Comparison of ENCODE assay signal across 1 cellular context in the genomic region with DNA sequence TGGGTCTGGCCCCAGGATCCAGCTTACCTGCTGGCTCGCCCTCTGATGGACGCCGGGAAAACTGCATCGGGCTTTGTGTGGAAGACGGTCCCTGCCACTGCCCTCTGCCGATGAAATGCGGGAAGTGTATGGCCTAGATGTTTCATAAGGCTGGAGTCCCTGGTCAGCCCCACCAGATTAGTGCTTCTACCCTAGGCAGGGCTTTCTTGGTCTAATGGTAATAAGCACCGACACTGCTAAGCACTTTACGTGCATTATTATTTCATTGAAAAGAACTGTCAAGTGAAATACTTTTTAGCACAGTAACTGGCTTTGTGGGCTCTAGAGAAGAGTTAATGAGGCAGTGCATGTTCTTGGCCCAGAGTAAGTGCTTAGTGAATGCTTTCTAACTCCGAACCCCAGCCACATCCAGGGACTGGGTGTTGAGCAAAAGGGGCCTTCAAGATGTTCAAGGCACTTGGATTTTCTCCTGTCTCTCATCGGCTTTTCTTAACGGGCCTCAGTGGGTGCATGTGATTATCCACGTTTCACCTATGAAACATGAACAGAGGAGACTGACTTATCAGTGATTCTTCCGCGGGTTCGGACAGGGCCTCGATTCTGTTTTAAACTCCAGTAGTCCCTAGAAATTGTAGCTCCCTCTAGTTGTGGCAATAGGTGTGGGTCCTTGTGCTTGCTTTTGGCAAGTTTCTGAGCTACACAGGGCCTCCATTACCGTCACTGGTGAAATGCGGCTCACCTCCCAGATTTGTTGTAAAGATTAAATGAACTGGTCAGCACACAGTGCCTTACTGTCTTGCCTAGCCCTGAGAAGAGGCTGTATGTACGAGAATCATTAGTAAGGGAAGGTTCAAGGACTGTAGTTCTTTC.
TF ChIP-seq lines count a peak whose summit lies in the region.

No MANE protein-coding gene starts in this region.

TF ChIP-seq in HEK293, 187 proteins besides CTCF, POLR2A, EP300 and RAD21 (continued from another document):
- TF ChIP-seq ZNF221 (tag by site-specific recombination; IDR thresholded peaks at IDR 0.05; ENCODE audit: borderline replicate concordance) (no peak), ZNF10 (tag by site-specific recombination; IDR thresholded peaks at IDR 0.05) (peak; percentile 26; the same call in 1 of the 2 replicates), YY2 (tag by site-specific recombination; IDR thresholded peaks at IDR 0.05) (no peak), SETDB1 (IDR thresholded peaks at IDR 0.05; ENCODE audit: insufficient read length, low read length) (no peak), ZNF391 (tag by site-specific recombination; IDR thresholded peaks at IDR 0.05; ENCODE audit: borderline replicate concordance, low read depth) (0 out of 2 replicates have a peak, but pooled peaks have one; percentile 32), ZNF600 (tag by site-specific recombination; IDR thresholded peaks at IDR 0.05) (0 out of 2 replicates have a peak, but pooled peaks have one; percentile 9), ZNF449 (tag by site-specific recombination; IDR thresholded peaks at IDR 0.05) (peak; percentile 92), ZNF843 (tag by site-specific recombination; IDR thresholded peaks at IDR 0.05) (no peak), ZNF654 (tag by site-specific recombination; IDR thresholded peaks at IDR 0.05; ENCODE audit: low read depth) (peak; percentile 82), HOXA7 (CRISPR knock-in tag; IDR thresholded peaks at IDR 0.05; ENCODE audit: borderline replicate concordance) (no peak), ZNF248 (tag by site-specific recombination; IDR thresholded peaks at IDR 0.05) (no peak), ZBTB21 (tag by site-specific recombination; IDR thresholded peaks at IDR 0.05) (no peak), ZBTB48 (tag by site-specific recombination; IDR thresholded peaks at IDR 0.05) (peak; percentile 93), ZNF2 (tag by site-specific recombination; IDR thresholded peaks at IDR 0.05) (peak; percentile 61; the same call in 1 of the 2 replicates), KLF1 (tag by site-specific recombination; IDR thresholded peaks at IDR 0.05) (no peak), ZNF692 (tag by site-specific recombination; IDR thresholded peaks at IDR 0.05) (no peak), ZSCAN30 (tag by site-specific recombination; IDR thresholded peaks at IDR 0.05) (peak; percentile 96), ZNF629 (tag by site-specific recombination; IDR thresholded peaks at IDR 0.05) (peak; percentile 51), KLF8 (tag by site-specific recombination; IDR thresholded peaks at IDR 0.05) (0 out of 2 replicates have a peak, but pooled peaks have one; percentile 43), ZFP69B (tag by site-specific recombination; IDR thresholded peaks at IDR 0.05) (peak; percentile 43; the same call in 1 of the 2 replicates), SP7 (tag by site-specific recombination; IDR thresholded peaks at IDR 0.05) (peak; percentile 29; the same call in 1 of the 2 replicates), ZNF658 (tag by site-specific recombination; IDR thresholded peaks at IDR 0.05) (no peak), ZSCAN18 (tag by site-specific recombination; IDR thresholded peaks at IDR 0.05) (no peak), ZNF146 (tag by site-specific recombination; IDR thresholded peaks at IDR 0.05) (no peak), PRDM1 (tag by site-specific recombination; IDR thresholded peaks at IDR 0.05) (no peak), KLF10 (tag by site-specific recombination; IDR thresholded peaks at IDR 0.05) (peak; percentile 58; the same call in 1 of the 2 replicates), ZNF404 (tag by site-specific recombination; IDR thresholded peaks at IDR 0.05) (no peak), ZNF660 (tag by site-specific recombination; IDR thresholded peaks at IDR 0.05) (peak; percentile 96), GLIS1 (tag by site-specific recombination; IDR thresholded peaks at IDR 0.05) (peak; percentile 39; the same call in 1 of the 2 replicates)
- TF ChIP-seq, protein P1, sequence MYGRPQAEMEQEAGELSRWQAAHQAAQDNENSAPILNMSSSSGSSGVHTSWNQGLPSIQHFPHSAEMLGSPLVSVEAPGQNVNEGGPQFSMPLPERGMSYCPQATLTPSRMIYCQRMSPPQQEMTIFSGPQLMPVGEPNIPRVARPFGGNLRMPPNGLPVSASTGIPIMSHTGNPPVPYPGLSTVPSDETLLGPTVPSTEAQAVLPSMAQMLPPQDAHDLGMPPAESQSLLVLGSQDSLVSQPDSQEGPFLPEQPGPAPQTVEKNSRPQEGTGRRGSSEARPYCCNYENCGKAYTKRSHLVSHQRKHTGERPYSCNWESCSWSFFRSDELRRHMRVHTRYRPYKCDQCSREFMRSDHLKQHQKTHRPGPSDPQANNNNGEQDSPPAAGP (tag by site-specific recombination; IDR thresholded peaks at IDR 0.05): peak; percentile 44; the same call in 1 of the 2 replicates
